In the genomic region with DNA sequence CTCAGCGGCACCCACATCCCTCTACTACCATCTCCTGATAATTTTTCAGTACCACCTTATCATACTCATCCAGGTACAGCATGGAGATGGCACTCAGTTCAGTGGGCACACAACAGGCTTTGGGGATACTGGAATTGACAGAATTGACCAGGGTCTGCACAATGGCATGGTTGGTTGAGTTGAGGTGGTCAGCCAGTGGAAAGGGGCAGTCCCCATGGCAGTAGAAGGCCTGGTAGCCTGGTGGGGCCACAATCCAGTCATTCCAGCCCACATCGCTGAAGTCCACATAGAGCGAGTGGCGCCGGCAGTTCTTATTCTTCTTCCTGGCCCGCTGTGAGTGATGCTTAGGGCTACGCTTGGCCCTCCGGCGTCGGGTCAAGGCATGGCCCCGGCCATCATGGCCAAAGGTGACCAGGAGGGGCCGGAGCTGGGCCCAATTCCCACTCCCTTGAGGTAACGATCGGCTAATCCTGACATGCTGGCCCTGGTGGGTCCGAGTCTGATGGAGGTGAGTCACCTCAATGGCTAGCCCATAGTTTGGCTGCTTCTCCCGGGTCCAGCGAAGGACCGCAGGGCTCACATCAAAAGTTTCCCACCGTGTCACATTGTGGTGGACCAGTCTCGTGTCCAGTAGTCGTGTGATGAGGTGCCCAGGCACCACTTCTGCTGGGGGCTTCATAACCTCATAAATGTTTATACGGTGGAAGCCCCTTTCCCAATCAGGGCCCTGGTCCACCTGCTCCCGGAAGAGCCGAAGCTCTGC, we compare ENCODE assay signal across 1 cellular context.
TF ChIP-seq lines count a peak whose summit lies in the region.

No MANE protein-coding gene starts in this region.

TF ChIP-seq in HCT116, 20 proteins besides CTCF, POLR2A, EP300 and RAD21:
- TF ChIP-seq, protein P1, sequence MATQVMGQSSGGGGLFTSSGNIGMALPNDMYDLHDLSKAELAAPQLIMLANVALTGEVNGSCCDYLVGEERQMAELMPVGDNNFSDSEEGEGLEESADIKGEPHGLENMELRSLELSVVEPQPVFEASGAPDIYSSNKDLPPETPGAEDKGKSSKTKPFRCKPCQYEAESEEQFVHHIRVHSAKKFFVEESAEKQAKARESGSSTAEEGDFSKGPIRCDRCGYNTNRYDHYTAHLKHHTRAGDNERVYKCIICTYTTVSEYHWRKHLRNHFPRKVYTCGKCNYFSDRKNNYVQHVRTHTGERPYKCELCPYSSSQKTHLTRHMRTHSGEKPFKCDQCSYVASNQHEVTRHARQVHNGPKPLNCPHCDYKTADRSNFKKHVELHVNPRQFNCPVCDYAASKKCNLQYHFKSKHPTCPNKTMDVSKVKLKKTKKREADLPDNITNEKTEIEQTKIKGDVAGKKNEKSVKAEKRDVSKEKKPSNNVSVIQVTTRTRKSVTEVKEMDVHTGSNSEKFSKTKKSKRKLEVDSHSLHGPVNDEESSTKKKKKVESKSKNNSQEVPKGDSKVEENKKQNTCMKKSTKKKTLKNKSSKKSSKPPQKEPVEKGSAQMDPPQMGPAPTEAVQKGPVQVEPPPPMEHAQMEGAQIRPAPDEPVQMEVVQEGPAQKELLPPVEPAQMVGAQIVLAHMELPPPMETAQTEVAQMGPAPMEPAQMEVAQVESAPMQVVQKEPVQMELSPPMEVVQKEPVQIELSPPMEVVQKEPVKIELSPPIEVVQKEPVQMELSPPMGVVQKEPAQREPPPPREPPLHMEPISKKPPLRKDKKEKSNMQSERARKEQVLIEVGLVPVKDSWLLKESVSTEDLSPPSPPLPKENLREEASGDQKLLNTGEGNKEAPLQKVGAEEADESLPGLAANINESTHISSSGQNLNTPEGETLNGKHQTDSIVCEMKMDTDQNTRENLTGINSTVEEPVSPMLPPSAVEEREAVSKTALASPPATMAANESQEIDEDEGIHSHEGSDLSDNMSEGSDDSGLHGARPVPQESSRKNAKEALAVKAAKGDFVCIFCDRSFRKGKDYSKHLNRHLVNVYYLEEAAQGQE (IDR thresholded peaks at IDR 0.05; ENCODE audit: low read depth), result no peak
- TF ChIP-seq TCF7L2 (IDR thresholded peaks at IDR 0.05; ENCODE audit: borderline replicate concordance, extremely low read depth, insufficient read depth, insufficient read length), result peak; percentile 52
